ENCODE assay signal across 36 cellular contexts in the genomic region with DNA sequence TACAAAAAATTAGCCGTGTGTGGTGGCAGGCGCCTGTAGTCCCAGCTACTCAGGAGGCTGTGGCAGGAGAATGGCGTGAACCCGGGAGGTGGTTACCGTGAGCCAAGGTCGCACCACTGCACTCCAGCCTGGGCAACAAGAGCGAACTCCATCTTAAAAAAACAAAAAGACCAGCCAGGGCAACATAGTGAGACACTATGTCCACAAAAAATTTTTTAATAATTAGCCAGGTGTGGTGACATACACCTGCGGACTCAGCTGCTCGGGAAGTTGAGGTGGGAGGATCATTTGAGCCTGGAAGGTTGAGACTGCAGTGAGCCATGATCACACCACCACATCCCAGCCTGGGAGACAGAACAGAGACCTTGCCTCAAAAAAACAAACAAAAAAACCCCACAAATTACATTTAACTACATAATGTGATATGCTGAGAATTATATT. TPM values are rescaled to one million over a fixed set of nuclear protein-coding genes. Genes with fewer than 3 reads are reported as not detected.
"Had no signal": no experiment of that assay in that cellular context is flagged by ENCODE, and none has a peak within 500 bp of the region (broad histone marks: within the 10 kb centered on the region; RNA-seq: fewer than 3 reads in every experiment).

No MANE protein-coding gene starts in this region.

- H3K4me3 ChIP-seq: ascending aorta, body of pancreas, breast epithelium had no signal

- H3K9me3 Mint-ChIP-seq: activated B cell treated with CpG ODN at 0.5 μM for 24 hours; activated CD4-positive, alpha-beta memory T cell treated with anti-CD3 and anti-CD28 coated beads, Interleukin-2, amount 10 ng/mL, durations not matched to agents 7 days and 5 days; activated CD4-positive, alpha-beta T cell treated with anti-CD3 and anti-CD28 coated beads, Interleukin-2, amount 10 ng/mL, durations not matched to agents 7 days and 5 days; activated naive CD4-positive, alpha-beta T cell treated with anti-CD3 and anti-CD28 coated beads, Interleukin-2, amount 10 ng/mL, durations not matched to agents 7 days and 5 days; activated naive CD4-positive, alpha-beta T cell treated with anti-CD3 and anti-CD28 coated beads, Interleukin-2, amount 50 U/mL, for 24 hours; activated naive CD8-positive, alpha-beta T cell treated with anti-CD3 and anti-CD28 coated beads, Interleukin-2, amount 10 ng/mL, durations not matched to agents 7 days and 5 days; activated naive CD8-positive, alpha-beta T cell treated with anti-CD3 and anti-CD28 coated beads, Interleukin-2, amount 50 U/mL, for 24 hours; activated T-cell treated with anti-CD3 and anti-CD28 coated beads, Interleukin-2, amount 50 U/mL, for 24 hours; activated T-helper 2 cell treated with anti-CD3 and anti-CD28 coated beads, Interferon-gamma antibody, Interleukin-2, Interleukin-4, amounts not matched to agents 10 μg/mL and 5 μg/mL and 100 μg/mL, durations not matched to agents 14 hours and 24 hours and 36 hours; central memory CD8-positive, alpha-beta T cell; T-cell; T-helper 2 cell treated with Interferon-gamma antibody and Interleukin-4, amounts not matched to agents 5 μg/mL and 100 μg/mL, for 36 hours had no signal

- DNase-seq: activated B cell treated with CpG ODN at 0.5 μM for 24 hours; activated CD4-positive, alpha-beta memory T cell treated with anti-CD3 and anti-CD28 coated beads, Interleukin-2, amount 10 ng/mL, durations not matched to agents 7 days and 5 days; activated CD4-positive, alpha-beta T cell treated with anti-CD3 and anti-CD28 coated beads for 48 hours; activated CD4-positive, alpha-beta T cell treated with anti-CD3 and anti-CD28 coated beads, Interleukin-2, amount 10 ng/mL, durations not matched to agents 7 days and 5 days; activated CD4-positive, alpha-beta T cell treated with anti-CD3 and anti-CD28 coated beads, Interleukin-2, amount 50 U/mL, for 48 hours; activated CD4-positive, CD25-positive, alpha-beta regulatory T cell treated with anti-CD3 and anti-CD28 coated beads, Interleukin-2, amount 50 U/mL, for 72 hours; activated CD8-positive, alpha-beta memory T cell treated with anti-CD3 and anti-CD28 coated beads for 24 hours; activated CD8-positive, alpha-beta memory T cell treated with anti-CD3 and anti-CD28 coated beads, Interleukin-2, amount 10 ng/mL, durations not matched to agents 7 days and 5 days; activated CD8-positive, alpha-beta memory T cell treated with anti-CD3 and anti-CD28 coated beads, Interleukin-2, amount 50 U/mL, for 48 hours; activated CD8-positive, alpha-beta T cell treated with anti-CD3 and anti-CD28 coated beads, Interleukin-2, amount 10 ng/mL, durations not matched to agents 7 days and 5 days; activated effector memory CD4-positive, alpha-beta T cell treated with Interleukin-2 at 50 U/mL for 16 hours; activated gamma-delta T cell; activated naive CD4-positive, alpha-beta T cell treated with anti-CD3 and anti-CD28 coated beads, Interleukin-2, amount 10 ng/mL, durations not matched to agents 7 days and 5 days; activated naive CD4-positive, alpha-beta T cell treated with Interleukin-2 at 50 U/mL for 16 hours; activated naive CD8-positive, alpha-beta T cell treated with anti-CD3 and anti-CD28 coated beads, Interleukin-2, amount 10 ng/mL, durations not matched to agents 7 days and 5 days; activated naive CD8-positive, alpha-beta T cell treated with anti-CD3 and anti-CD28 coated beads, Interleukin-2, amount 50 U/mL, for 24 hours; activated T-cell treated with anti-CD3 and anti-CD28 coated beads, Interleukin-2, amount 50 U/mL, for 24 hours; activated T-cell treated with anti-CD3 and anti-CD28 coated beads, Interleukin-2, amount 50 U/mL, for 48 hours; amygdala; anterior cingulate cortex; brain microvascular endothelial cell; caudate nucleus; cerebellar nuclear complex; T-cell; T-helper 2 cell; T-helper 9 cell had no signal

- H3K36me3 Mint-ChIP-seq: T-cell had no signal

- ATAC-seq: activated CD8-positive, alpha-beta memory T cell treated with anti-CD3 and anti-CD28 coated beads, Interleukin-2, amount 10 ng/mL, durations not matched to agents 7 days and 5 days; activated CD8-positive, alpha-beta T cell treated with anti-CD3 and anti-CD28 coated beads, Interleukin-2, amount 10 ng/mL, durations not matched to agents 7 days and 5 days; activated naive CD8-positive, alpha-beta T cell treated with anti-CD3 and anti-CD28 coated beads, Interleukin-2, amount 50 U/mL, for 24 hours; body of pancreas; T-cell had no signal

- H3K4me3 Mint-ChIP-seq: activated B cell treated with CpG ODN at 0.5 μM for 24 hours; activated CD4-positive, alpha-beta memory T cell treated with anti-CD3 and anti-CD28 coated beads, Interleukin-2, amount 10 ng/mL, durations not matched to agents 7 days and 5 days; activated CD4-positive, alpha-beta T cell treated with anti-CD3 and anti-CD28 coated beads, Interleukin-2, amount 10 ng/mL, durations not matched to agents 7 days and 5 days; activated CD8-positive, alpha-beta memory T cell treated with anti-CD3 and anti-CD28 coated beads, Interleukin-2, amount 10 ng/mL, durations not matched to agents 7 days and 5 days; activated CD8-positive, alpha-beta T cell treated with anti-CD3 and anti-CD28 coated beads, Interleukin-2, amount 10 ng/mL, durations not matched to agents 7 days and 5 days; activated naive CD4-positive, alpha-beta T cell treated with anti-CD3 and anti-CD28 coated beads, Interleukin-2, amount 10 ng/mL, durations not matched to agents 7 days and 5 days; activated naive CD8-positive, alpha-beta T cell treated with anti-CD3 and anti-CD28 coated beads, Interleukin-2, amount 50 U/mL, for 24 hours; activated T-cell treated with anti-CD3 and anti-CD28 coated beads, Interleukin-2, amount 50 U/mL, for 24 hours; central memory CD8-positive, alpha-beta T cell; T-cell; T-helper 2 cell treated with Interferon-gamma antibody and Interleukin-4, amounts not matched to agents 5 μg/mL and 100 μg/mL, for 36 hours had no signal

- H3K4me1 Mint-ChIP-seq: activated B cell treated with CpG ODN at 0.5 μM for 24 hours had no signal

- H3K4me1 ChIP-seq: ascending aorta, body of pancreas, breast epithelium had no signal

- H3K27ac ChIP-seq: ascending aorta, body of pancreas, brain microvascular endothelial cell, breast epithelium, VCaP had no signal

- H3K9me3 ChIP-seq: ascending aorta, body of pancreas, breast epithelium had no signal

- H3K36me3 ChIP-seq: ascending aorta, brain microvascular endothelial cell, breast epithelium had no signal

- H3K27me3 Mint-ChIP-seq: activated B cell treated with CpG ODN at 0.5 μM for 24 hours; activated CD4-positive, alpha-beta memory T cell treated with anti-CD3 and anti-CD28 coated beads, Interleukin-2, amount 10 ng/mL, durations not matched to agents 7 days and 5 days; activated CD4-positive, alpha-beta T cell treated with anti-CD3 and anti-CD28 coated beads, Interleukin-2, amount 10 ng/mL, durations not matched to agents 7 days and 5 days; activated CD8-positive, alpha-beta memory T cell treated with anti-CD3 and anti-CD28 coated beads, Interleukin-2, amount 10 ng/mL, durations not matched to agents 7 days and 5 days; activated naive CD4-positive, alpha-beta T cell treated with anti-CD3 and anti-CD28 coated beads, Interleukin-2, amount 10 ng/mL, durations not matched to agents 7 days and 5 days; activated naive CD4-positive, alpha-beta T cell treated with anti-CD3 and anti-CD28 coated beads, Interleukin-2, amount 50 U/mL, for 24 hours; activated naive CD8-positive, alpha-beta T cell; activated naive CD8-positive, alpha-beta T cell treated with anti-CD3 and anti-CD28 coated beads, Interleukin-2, amount 10 ng/mL, durations not matched to agents 7 days and 5 days; activated naive CD8-positive, alpha-beta T cell treated with anti-CD3 and anti-CD28 coated beads, Interleukin-2, amount 50 U/mL, for 24 hours; activated T-cell treated with anti-CD3 and anti-CD28 coated beads, Interleukin-2, amount 50 U/mL, for 24 hours; central memory CD8-positive, alpha-beta T cell; T-cell had no signal

- H3K27me3 ChIP-seq: ascending aorta, body of pancreas, brain microvascular endothelial cell, breast epithelium had no signal

- FAIRE-seq: TTC549 had no signal

- H3K27ac Mint-ChIP-seq: activated B cell treated with CpG ODN at 0.5 μM for 24 hours; activated CD4-positive, alpha-beta T cell treated with anti-CD3 and anti-CD28 coated beads, Interleukin-2, amount 10 ng/mL, durations not matched to agents 7 days and 5 days; activated CD8-positive, alpha-beta memory T cell treated with anti-CD3 and anti-CD28 coated beads, Interleukin-2, amount 10 ng/mL, durations not matched to agents 7 days and 5 days; activated CD8-positive, alpha-beta T cell treated with anti-CD3 and anti-CD28 coated beads, Interleukin-2, amount 10 ng/mL, durations not matched to agents 7 days and 5 days; activated naive CD8-positive, alpha-beta T cell treated with anti-CD3 and anti-CD28 coated beads, Interleukin-2, amount 50 U/mL, for 24 hours; activated T-helper 2 cell treated with anti-CD3 and anti-CD28 coated beads, Interferon-gamma antibody, Interleukin-2, Interleukin-4, amounts not matched to agents 10 μg/mL and 5 μg/mL and 100 μg/mL, durations not matched to agents 14 hours and 24 hours and 36 hours; T-helper 2 cell treated with Interferon-gamma antibody and Interleukin-4, amounts not matched to agents 5 μg/mL and 100 μg/mL, for 36 hours had no signal

RNA-seq across cellular contexts. Expression of a gene that starts 40.9 kb away (rescaled TPM):
- total RNA-seq: ascending aorta had no signal
